ENCODE assay signal across 1 cellular context in the genomic region with DNA sequence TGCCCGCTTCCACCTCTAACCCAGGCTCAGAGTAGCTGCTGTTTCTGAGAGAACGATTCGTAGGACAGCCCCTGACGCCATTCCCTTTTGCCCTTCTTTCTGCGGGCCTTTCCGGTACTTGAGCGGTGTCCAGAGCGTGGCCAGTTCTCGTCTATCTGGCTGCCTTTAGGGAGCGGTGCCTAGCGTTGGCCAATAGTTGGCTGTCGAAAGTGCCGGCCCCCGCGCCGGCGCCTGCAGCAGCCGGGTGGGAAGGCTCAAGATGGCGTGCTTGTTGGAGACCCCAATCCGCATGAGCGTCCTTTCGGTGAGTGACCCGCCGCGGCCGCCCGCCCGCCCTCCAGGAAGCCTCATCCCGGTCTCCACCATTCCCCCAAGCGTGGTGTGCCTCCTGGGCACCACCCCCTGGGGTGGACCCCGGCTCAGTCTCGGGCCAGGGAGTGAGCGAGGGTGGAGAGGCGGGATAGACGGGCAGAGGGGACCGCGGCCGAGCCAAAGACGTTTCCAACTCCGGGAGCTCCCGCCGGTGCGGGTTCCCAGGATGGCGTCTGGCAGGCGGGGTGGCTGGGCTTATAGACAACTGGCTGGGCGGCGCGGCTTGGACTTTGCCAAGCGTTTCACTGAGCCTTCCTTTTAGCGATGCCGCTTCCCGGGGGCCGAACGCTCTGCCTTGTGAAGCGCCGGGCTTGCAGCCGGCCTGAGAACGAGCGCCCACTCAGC.
TF ChIP-seq lines count a peak whose summit lies in the region.

A gene with protein sequence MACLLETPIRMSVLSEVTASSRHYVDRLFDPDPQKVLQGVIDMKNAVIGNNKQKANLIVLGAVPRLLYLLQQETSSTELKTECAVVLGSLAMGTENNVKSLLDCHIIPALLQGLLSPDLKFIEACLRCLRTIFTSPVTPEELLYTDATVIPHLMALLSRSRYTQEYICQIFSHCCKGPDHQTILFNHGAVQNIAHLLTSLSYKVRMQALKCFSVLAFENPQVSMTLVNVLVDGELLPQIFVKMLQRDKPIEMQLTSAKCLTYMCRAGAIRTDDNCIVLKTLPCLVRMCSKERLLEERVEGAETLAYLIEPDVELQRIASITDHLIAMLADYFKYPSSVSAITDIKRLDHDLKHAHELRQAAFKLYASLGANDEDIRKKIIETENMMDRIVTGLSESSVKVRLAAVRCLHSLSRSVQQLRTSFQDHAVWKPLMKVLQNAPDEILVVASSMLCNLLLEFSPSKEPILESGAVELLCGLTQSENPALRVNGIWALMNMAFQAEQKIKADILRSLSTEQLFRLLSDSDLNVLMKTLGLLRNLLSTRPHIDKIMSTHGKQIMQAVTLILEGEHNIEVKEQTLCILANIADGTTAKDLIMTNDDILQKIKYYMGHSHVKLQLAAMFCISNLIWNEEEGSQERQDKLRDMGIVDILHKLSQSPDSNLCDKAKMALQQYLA (plus strand): TSS at position 6 of the 717 bp plus-strand sequence. CDS start 254 bp downstream, at position 260.

TF ChIP-seq in HepG2, 621 proteins besides CTCF, POLR2A, EP300 and RAD21 (continued from another document and continues in another):
- TF ChIP-seq, protein P1, sequence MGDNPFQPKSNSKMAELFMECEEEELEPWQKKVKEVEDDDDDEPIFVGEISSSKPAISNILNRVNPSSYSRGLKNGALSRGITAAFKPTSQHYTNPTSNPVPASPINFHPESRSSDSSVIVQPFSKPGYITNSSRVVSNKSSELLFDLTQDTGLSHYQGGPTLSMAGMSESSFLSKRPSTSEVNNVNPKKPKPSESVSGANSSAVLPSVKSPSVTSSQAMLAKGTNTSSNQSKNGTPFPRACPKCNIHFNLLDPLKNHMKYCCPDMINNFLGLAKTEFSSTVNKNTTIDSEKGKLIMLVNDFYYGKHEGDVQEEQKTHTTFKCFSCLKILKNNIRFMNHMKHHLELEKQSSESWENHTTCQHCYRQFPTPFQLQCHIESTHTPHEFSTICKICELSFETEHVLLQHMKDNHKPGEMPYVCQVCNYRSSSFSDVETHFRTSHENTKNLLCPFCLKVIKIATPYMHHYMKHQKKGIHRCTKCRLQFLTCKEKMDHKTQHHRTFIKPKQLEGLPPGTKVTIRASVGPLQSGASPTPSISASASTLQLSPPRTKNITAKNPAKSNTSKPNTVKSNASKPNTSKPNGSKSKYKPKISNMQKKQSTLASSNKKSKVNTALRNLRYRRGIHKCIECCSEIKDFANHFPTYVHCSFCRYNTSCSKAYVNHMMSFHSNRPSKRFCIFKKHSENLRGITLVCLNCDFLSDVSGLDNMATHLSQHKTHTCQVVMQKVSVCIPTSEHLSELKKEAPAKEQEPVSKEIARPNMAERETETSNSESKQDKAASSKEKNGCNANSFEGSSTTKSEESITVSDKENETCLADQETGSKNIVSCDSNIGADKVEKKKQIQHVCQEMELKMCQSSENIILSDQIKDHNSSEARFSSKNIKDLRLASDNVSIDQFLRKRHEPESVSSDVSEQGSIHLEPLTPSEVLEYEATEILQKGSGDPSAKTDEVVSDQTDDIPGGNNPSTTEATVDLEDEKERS (CRISPR knock-in tag; IDR thresholded peaks at IDR 0.05): peak; percentile 82
- TF ChIP-seq BRCA1 (CRISPR knock-in tag; IDR thresholded peaks at IDR 0.05) (no peak), SIN3B (IDR thresholded peaks at IDR 0.05; ENCODE audit: low read length) (peak; percentile 23; the same call in 1 of the 2 replicates), HMGA1 (CRISPR knock-in tag; conservative IDR thresholded peaks at IDR 0.05) (no peak), TGIF2 (CRISPR knock-in tag; IDR thresholded peaks at IDR 0.05) (peak; percentile 36; the same call in 1 of the 2 replicates), ZC3H4 (CRISPR knock-in tag; IDR thresholded peaks at IDR 0.05; ENCODE audit: borderline replicate concordance) (no peak), STAG1 (CRISPR knock-in tag; IDR thresholded peaks at IDR 0.05) (no peak), ZNF543 (CRISPR knock-in tag; IDR thresholded peaks at IDR 0.05) (peak; percentile 84), HCFC1 (IDR thresholded peaks at IDR 0.05; ENCODE audit: low read depth, low read length) (peak; percentile 40; the same call in 1 of the 2 replicates), TARDBP (CRISPR knock-in tag; IDR thresholded peaks at IDR 0.05) (peak; percentile 74), TAF1 (CRISPR knock-in tag; IDR thresholded peaks at IDR 0.05) (peak; percentile 90), NFRKB (IDR thresholded peaks at IDR 0.05) (no peak), ZNF329 (CRISPR knock-in tag; IDR thresholded peaks at IDR 0.05; ENCODE audit: low read depth) (no peak), ATF7-NPFF (CRISPR knock-in tag; IDR thresholded peaks at IDR 0.05; ENCODE audit: low read depth) (no peak), MAF1 (CRISPR knock-in tag; IDR thresholded peaks at IDR 0.05; ENCODE audit: borderline replicate concordance) (no peak), MZF1 (CRISPR knock-in tag; IDR thresholded peaks at IDR 0.05; ENCODE audit: borderline replicate concordance) (no peak), ZNF569 (CRISPR knock-in tag; IDR thresholded peaks at IDR 0.05; ENCODE audit: borderline replicate concordance) (no peak), NFIB (CRISPR knock-in tag; IDR thresholded peaks at IDR 0.05; ENCODE audit: borderline replicate concordance) (no peak), CREB1 (IDR thresholded peaks at IDR 0.05) (no peak), CREB1 (CRISPR knock-in tag; IDR thresholded peaks at IDR 0.05) (no peak; the same call in 1 of the 2 replicates), MAZ (IDR thresholded peaks at IDR 0.05; ENCODE audit: borderline replicate concordance, low read depth, low read length) (peak; percentile 29; the same call in 1 of the 2 replicates), MAZ (CRISPR knock-in tag; IDR thresholded peaks at IDR 0.05; ENCODE audit: low read depth) (no peak; the same call in none of the 2 replicates), ZNF446 (CRISPR knock-in tag; IDR thresholded peaks at IDR 0.05) (peak; percentile 58), SKI (IDR thresholded peaks at IDR 0.05; ENCODE audit: partially characterized antibody) (peak; percentile 10), ZNF792 (CRISPR knock-in tag; IDR thresholded peaks at IDR 0.05) (peak; percentile 43; the same call in 1 of the 2 replicates)
- TF ChIP-seq, protein P2, sequence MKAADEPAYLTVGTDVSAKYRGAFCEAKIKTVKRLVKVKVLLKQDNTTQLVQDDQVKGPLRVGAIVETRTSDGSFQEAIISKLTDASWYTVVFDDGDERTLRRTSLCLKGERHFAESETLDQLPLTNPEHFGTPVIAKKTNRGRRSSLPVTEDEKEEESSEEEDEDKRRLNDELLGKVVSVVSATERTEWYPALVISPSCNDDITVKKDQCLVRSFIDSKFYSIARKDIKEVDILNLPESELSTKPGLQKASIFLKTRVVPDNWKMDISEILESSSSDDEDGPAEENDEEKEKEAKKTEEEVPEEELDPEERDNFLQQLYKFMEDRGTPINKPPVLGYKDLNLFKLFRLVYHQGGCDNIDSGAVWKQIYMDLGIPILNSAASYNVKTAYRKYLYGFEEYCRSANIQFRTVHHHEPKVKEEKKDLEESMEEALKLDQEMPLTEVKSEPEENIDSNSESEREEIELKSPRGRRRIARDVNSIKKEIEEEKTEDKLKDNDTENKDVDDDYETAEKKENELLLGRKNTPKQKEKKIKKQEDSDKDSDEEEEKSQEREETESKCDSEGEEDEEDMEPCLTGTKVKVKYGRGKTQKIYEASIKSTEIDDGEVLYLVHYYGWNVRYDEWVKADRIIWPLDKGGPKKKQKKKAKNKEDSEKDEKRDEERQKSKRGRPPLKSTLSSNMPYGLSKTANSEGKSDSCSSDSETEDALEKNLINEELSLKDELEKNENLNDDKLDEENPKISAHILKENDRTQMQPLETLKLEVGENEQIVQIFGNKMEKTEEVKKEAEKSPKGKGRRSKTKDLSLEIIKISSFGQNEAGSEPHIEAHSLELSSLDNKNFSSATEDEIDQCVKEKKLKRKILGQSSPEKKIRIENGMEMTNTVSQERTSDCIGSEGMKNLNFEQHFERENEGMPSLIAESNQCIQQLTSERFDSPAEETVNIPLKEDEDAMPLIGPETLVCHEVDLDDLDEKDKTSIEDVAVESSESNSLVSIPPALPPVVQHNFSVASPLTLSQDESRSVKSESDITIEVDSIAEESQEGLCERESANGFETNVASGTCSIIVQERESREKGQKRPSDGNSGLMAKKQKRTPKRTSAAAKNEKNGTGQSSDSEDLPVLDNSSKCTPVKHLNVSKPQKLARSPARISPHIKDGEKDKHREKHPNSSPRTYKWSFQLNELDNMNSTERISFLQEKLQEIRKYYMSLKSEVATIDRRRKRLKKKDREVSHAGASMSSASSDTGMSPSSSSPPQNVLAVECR (CRISPR knock-in tag; IDR thresholded peaks at IDR 0.05; ENCODE audit: borderline replicate concordance): peak; percentile 80
- TF ChIP-seq, protein P3, sequence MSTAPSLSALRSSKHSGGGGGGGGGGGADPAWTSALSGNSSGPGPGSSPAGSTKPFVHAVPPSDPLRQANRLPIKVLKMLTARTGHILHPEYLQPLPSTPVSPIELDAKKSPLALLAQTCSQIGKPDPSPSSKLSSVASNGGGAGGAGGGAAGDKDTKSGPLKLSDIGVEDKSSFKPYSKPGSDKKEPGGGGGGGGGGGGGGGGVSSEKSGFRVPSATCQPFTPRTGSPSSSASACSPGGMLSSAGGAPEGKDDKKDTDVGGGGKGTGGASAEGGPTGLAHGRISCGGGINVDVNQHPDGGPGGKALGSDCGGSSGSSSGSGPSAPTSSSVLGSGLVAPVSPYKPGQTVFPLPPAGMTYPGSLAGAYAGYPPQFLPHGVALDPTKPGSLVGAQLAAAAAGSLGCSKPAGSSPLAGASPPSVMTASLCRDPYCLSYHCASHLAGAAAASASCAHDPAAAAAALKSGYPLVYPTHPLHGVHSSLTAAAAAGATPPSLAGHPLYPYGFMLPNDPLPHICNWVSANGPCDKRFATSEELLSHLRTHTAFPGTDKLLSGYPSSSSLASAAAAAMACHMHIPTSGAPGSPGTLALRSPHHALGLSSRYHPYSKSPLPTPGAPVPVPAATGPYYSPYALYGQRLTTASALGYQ (CRISPR knock-in tag; IDR thresholded peaks at IDR 0.05): 0 out of 2 replicates have a peak, but pooled peaks have one; percentile 14
- TF ChIP-seq, protein P4, sequence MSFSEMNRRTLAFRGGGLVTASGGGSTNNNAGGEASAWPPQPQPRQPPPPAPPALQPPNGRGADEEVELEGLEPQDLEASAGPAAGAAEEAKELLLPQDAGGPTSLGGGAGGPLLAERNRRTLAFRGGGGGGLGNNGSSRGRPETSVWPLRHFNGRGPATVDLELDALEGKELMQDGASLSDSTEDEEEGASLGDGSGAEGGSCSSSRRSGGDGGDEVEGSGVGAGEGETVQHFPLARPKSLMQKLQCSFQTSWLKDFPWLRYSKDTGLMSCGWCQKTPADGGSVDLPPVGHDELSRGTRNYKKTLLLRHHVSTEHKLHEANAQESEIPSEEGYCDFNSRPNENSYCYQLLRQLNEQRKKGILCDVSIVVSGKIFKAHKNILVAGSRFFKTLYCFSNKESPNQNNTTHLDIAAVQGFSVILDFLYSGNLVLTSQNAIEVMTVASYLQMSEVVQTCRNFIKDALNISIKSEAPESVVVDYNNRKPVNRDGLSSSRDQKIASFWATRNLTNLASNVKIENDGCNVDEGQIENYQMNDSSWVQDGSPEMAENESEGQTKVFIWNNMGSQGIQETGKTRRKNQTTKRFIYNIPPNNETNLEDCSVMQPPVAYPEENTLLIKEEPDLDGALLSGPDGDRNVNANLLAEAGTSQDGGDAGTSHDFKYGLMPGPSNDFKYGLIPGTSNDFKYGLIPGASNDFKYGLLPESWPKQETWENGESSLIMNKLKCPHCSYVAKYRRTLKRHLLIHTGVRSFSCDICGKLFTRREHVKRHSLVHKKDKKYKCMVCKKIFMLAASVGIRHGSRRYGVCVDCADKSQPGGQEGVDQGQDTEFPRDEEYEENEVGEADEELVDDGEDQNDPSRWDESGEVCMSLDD (CRISPR knock-in tag; IDR thresholded peaks at IDR 0.05; ENCODE audit: borderline replicate concordance): no peak
- TF ChIP-seq, protein P5, sequence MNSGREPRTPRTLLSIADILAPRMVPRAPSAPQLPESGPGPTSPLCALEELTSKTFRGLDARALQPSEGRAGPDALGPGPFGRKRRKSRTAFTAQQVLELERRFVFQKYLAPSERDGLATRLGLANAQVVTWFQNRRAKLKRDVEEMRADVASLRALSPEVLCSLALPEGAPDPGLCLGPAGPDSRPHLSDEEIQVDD (CRISPR knock-in tag; IDR thresholded peaks at IDR 0.05; ENCODE audit: borderline replicate concordance): 0 out of 2 replicates have a peak, but pooled peaks have one; percentile 30
- TF ChIP-seq, protein P6, sequence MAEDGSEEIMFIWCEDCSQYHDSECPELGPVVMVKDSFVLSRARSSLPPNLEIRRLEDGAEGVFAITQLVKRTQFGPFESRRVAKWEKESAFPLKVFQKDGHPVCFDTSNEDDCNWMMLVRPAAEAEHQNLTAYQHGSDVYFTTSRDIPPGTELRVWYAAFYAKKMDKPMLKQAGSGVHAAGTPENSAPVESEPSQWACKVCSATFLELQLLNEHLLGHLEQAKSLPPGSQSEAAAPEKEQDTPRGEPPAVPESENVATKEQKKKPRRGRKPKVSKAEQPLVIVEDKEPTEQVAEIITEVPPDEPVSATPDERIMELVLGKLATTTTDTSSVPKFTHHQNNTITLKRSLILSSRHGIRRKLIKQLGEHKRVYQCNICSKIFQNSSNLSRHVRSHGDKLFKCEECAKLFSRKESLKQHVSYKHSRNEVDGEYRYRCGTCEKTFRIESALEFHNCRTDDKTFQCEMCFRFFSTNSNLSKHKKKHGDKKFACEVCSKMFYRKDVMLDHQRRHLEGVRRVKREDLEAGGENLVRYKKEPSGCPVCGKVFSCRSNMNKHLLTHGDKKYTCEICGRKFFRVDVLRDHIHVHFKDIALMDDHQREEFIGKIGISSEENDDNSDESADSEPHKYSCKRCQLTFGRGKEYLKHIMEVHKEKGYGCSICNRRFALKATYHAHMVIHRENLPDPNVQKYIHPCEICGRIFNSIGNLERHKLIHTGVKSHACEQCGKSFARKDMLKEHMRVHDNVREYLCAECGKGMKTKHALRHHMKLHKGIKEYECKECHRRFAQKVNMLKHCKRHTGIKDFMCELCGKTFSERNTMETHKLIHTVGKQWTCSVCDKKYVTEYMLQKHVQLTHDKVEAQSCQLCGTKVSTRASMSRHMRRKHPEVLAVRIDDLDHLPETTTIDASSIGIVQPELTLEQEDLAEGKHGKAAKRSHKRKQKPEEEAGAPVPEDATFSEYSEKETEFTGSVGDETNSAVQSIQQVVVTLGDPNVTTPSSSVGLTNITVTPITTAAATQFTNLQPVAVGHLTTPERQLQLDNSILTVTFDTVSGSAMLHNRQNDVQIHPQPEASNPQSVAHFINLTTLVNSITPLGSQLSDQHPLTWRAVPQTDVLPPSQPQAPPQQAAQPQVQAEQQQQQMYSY (CRISPR knock-in tag; IDR thresholded peaks at IDR 0.05): no peak
- TF ChIP-seq, protein P7, sequence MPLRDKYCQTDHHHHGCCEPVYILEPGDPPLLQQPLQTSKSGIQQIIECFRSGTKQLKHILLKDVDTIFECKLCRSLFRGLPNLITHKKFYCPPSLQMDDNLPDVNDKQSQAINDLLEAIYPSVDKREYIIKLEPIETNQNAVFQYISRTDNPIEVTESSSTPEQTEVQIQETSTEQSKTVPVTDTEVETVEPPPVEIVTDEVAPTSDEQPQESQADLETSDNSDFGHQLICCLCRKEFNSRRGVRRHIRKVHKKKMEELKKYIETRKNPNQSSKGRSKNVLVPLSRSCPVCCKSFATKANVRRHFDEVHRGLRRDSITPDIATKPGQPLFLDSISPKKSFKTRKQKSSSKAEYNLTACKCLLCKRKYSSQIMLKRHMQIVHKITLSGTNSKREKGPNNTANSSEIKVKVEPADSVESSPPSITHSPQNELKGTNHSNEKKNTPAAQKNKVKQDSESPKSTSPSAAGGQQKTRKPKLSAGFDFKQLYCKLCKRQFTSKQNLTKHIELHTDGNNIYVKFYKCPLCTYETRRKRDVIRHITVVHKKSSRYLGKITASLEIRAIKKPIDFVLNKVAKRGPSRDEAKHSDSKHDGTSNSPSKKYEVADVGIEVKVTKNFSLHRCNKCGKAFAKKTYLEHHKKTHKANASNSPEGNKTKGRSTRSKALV (CRISPR knock-in tag; IDR thresholded peaks at IDR 0.05): no peak
- TF ChIP-seq, protein P8, sequence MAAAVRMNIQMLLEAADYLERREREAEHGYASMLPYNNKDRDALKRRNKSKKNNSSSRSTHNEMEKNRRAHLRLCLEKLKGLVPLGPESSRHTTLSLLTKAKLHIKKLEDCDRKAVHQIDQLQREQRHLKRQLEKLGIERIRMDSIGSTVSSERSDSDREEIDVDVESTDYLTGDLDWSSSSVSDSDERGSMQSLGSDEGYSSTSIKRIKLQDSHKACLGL (CRISPR knock-in tag; IDR thresholded peaks at IDR 0.05): no peak; the same call in 1 of the 2 replicates
